In the genomic region with DNA sequence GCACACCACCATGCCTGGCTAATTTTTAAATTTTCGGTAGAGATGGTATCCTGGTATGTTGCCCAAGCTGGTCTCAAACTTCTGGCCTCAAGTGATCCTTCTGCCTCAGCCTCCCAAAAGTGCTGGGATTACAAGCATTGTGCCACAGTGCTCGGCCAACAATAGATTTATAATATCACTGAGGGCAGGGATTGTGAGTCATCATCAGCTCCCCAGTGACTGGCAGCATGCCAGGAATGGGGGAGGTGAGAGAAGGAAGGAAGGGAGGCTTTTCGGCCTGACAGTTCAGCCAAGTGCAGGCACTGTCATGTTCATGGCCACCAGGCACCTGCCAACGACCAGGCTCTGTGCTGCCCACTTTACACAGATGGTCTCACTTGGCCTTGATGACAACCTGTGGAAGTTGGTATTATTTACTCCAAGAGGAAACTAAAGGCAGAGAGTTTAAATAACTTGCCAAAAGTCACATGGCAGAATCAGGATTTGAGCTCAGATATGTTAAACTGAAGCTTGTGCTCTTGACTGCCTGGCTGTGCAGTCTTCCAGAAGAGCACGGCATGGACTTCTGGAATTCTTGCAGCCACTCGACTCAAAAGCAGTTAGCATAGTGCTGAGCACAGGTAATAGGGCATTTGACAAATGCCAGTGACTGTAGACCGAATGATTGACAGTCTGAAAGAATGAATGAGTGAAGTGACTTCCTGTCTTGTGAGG, we compare ENCODE assay signal across 8 cellular contexts. TPM values are rescaled to one million over a fixed set of nuclear protein-coding genes. Genes with fewer than 3 reads are reported as not detected.
DNase-seq lines count a peak whose midpoint lies in the region; ATAC-seq, FAIRE-seq and TF ChIP-seq lines count a peak whose summit lies in the region.
"Not testable (repeated sequence)": the region's sequence is repeated elsewhere in the genome, so short reads cannot be mapped to it uniquely, and the experiment has no call there.

No MANE protein-coding gene starts in this region.

- H3K9me3 Mint-ChIP-seq in activated T-cell treated with anti-CD3 and anti-CD28 coated beads, Interleukin-2, amount 50 U/mL, for 4 hours = not testable (repeated sequence)

- not testable (repeated sequence) for FAIRE-seq in HepG2 (lab: Jason Lieb, UNC)

- peak; percentile 40 for DNase-seq in GM04504 (ENCODE audit: low read depth)
- peak; percentile 74 for DNase-seq in NCI-H2029 (lab: John Stamatoyannopoulos, UW)
- peak; percentile 42 for DNase-seq in SKM-1 treated with dmso at 0.1 percent for 144 hours (lab: John Stamatoyannopoulos, UW; ENCODE audit: unreplicated experiment)
- peak; percentile 82 for DNase-seq in activated T-cell treated with anti-CD3 and anti-CD28 coated beads, Interleukin-2, amount 50 U/mL, for 4 hours
- peak; percentile 71 for DNase-seq in effector CD4-positive, alpha-beta T cell
- DNase-seq in HepG2 (ENCODE audit: low spot score) = peak; percentile 59
- DNase-seq in stimulated activated CD4-positive, alpha-beta T cell treated with anti-CD3 and anti-CD28 coated beads, Interleukin-15, amount 100 ng/mL, for 24 hours = peak; percentile 85
- peak; percentile 90 for DNase-seq in ureter (ENCODE audit: low spot score)

- in situ Hi-C loops in HepG2 (cut with HindIII; ENCODE audit: extremely low pct_ligation_motif_present, low pct_unique_long_range_greater_than_20kb) = not testable (repeated sequence)

- not testable (repeated sequence) for H2AFZ ChIP-seq in HepG2 (ENCODE audit: low read length)

- H3K9me3 ChIP-seq in HepG2 (ENCODE audit: low read length) = not testable (repeated sequence)

- not testable (repeated sequence) for H3K4me1 Mint-ChIP-seq in activated T-cell treated with anti-CD3 and anti-CD28 coated beads, Interleukin-2, amount 50 U/mL, for 4 hours (ENCODE audit: low read depth)

- not testable (repeated sequence) for TF ChIP-seq POLR2A in HepG2 (IDR thresholded peaks at IDR 0.05; ENCODE audit: insufficient read depth in 1 of 2, low read depth in 2 of 2, low read length in 2 of 2)

- not testable (repeated sequence) for H3K27ac ChIP-seq in HepG2 (ENCODE audit: extremely low read length, insufficient read depth, low read length)

- not testable (repeated sequence) for H4K20me1 ChIP-seq in HepG2 (ENCODE audit: insufficient read depth, low read length)

- 3% methylated on average over 6 of the region's 7 CpGs for WGBS in HepG2 (ENCODE audit: low lambda C conversion rate)

- TF ChIP-seq CTCF in HepG2 (CRISPR knock-in tag; IDR thresholded peaks at IDR 0.05) = not testable (repeated sequence)

- not testable (repeated sequence) for H3K9ac ChIP-seq in HepG2 (ENCODE audit: insufficient read depth, low read depth, low read length)

- not testable (repeated sequence) for TF ChIP-seq EP300 in HepG2 (IDR thresholded peaks at IDR 0.05; ENCODE audit: low read depth in 2 of 2, low read length in 2 of 2); HepG2 (CRISPR knock-in tag; IDR thresholded peaks at IDR 0.05; ENCODE audit: borderline replicate concordance)

- intact Hi-C loops in HepG2 (cut with micrococcal nuclease; ENCODE audit: unreplicated experiment) = not testable (repeated sequence)

- CTCF ChIA-PET in HepG2 (lab: Yijun Ruan, JAX; ENCODE audit: low intra/inter-chr PET ratio, low total read pairs) = not testable (repeated sequence)

- not testable (repeated sequence) for H3K36me3 ChIP-seq in HepG2 (replicated peaks in 1 of 2; ENCODE audit: control insufficient read depth in 1 of 2, insufficient read depth in 2 of 2, low read length in 2 of 2)

- not testable (repeated sequence) for H3K36me3 Mint-ChIP-seq in activated T-cell treated with anti-CD3 and anti-CD28 coated beads, Interleukin-2, amount 50 U/mL, for 4 hours (ENCODE audit: insufficient read depth)

- not testable (repeated sequence) for H3K79me2 ChIP-seq in HepG2 (ENCODE audit: insufficient read depth, low read length)

- H3K4me3 ChIP-seq in HepG2 (replicated peaks in 1 of 3; ENCODE audit: insufficient read depth in 1 of 3, low read depth in 2 of 3, low read length in 3 of 3) = peak overlapping the region in 1 of 3 experiments; percentile 10; a peak in 1 of 6 replicates

- TF ChIP-seq RAD21 in HepG2 (CRISPR knock-in tag; IDR thresholded peaks at IDR 0.05) = not testable (repeated sequence)

- not testable (repeated sequence) for H3K27me3 Mint-ChIP-seq in activated T-cell treated with anti-CD3 and anti-CD28 coated beads, Interleukin-2, amount 50 U/mL, for 4 hours (ENCODE audit: low read depth)

- POLR2A ChIA-PET in HepG2 (lab: Yijun Ruan, JAX) = not testable (repeated sequence)

- H3K4me1 ChIP-seq in HepG2 (ENCODE audit: insufficient read depth, low read length) = peaks cover 35% of the 10 kb centered on the region

- not testable (repeated sequence) for H3K27me3 ChIP-seq in HepG2 (ENCODE audit: control insufficient read depth in 1 of 2, insufficient read depth in 2 of 2, low read length in 2 of 2)

- not testable (repeated sequence) for H3K4me3 Mint-ChIP-seq in activated T-cell treated with anti-CD3 and anti-CD28 coated beads, Interleukin-2, amount 50 U/mL, for 4 hours

- BruUV-seq in HepG2 (replicated peaks; lab: Mats Ljungman, UMichigan) = not testable (repeated sequence)

- H3K4me2 ChIP-seq in HepG2 (ENCODE audit: low read depth, low read length) = peak overlapping the region; percentile 63

- peak; percentile 84 to 90 for ATAC-seq in activated T-cell treated with anti-CD3 and anti-CD28 coated beads, Interleukin-2, amount 50 U/mL, for 4 hours
- ATAC-seq in HepG2 = peak; percentile 46

TF ChIP-seq in HepG2, 621 proteins besides CTCF, POLR2A, EP300 and RAD21 (continues in another document):
- TF ChIP-seq SAP130 (CRISPR knock-in tag; IDR thresholded peaks at IDR 0.05; ENCODE audit: low read depth) = peak; percentile 33; the same call in 1 of the 2 replicates
- 0 out of 2 replicates have a peak, but pooled peaks have one; percentile 19 for TF ChIP-seq SOX5 (CRISPR knock-in tag; IDR thresholded peaks at IDR 0.05; ENCODE audit: borderline replicate concordance)
- TF ChIP-seq SOX13 (IDR thresholded peaks at IDR 0.05) = not testable (repeated sequence)
- 0 out of 4 replicates have a peak, but pooled peaks of 1 of the 2 experiments have one; percentile 22 for TF ChIP-seq SOX13 (CRISPR knock-in tag; conservative IDR thresholded peaks at IDR 0.05 in 1 of 2, IDR thresholded peaks at IDR 0.05 in 1 of 2)
- TF ChIP-seq IKZF5 (CRISPR knock-in tag; IDR thresholded peaks at IDR 0.05) = 0 out of 2 replicates have a peak, but pooled peaks have one; percentile 25
- peak; percentile 90 for TF ChIP-seq FOSL2 (CRISPR knock-in tag; IDR thresholded peaks at IDR 0.05)
- 0 out of 2 replicates have a peak, but pooled peaks have one; percentile 10 for TF ChIP-seq GATAD2A (CRISPR knock-in tag; IDR thresholded peaks at IDR 0.05)
- peak; percentile 20; the same call in 1 of the 2 replicates for TF ChIP-seq ZFY (CRISPR knock-in tag; IDR thresholded peaks at IDR 0.05)

RNA-seq across cellular contexts. Expression of gene METTL2B, which starts 46.8 kb away (rescaled TPM):
- total RNA-seq in activated T-cell treated with anti-CD3 and anti-CD28 coated beads, Interleukin-2, amount 50 U/mL, for 4 hours = 10 to 100 TPM; 68.5 to 74.2 (median 73.7) TPM
- total RNA-seq in HepG2 (2016; rRNA removed; fragmentation: Illumina TruSeq; extraction: Trizol) (33.1 and 40.1 TPM in 2 replicates), ureter (32.4 TPM)
- 6.7 and 7.5 TPM in 2 replicates for total RNA-seq in HepG2 (2016; cell fraction: cytosol; rRNA removed; fragmentation: Illumina TruSeq; extraction: Trizol; ENCODE audit: low read depth)
- 38.6 and 39.4 TPM in 2 replicates for total RNA-seq in HepG2 (2016; cell fraction: insoluble cytoplasmic fraction; rRNA removed; fragmentation: Illumina TruSeq; extraction: Trizol)
- total RNA-seq in HepG2 (2016; cell fraction: membrane; rRNA removed; fragmentation: Illumina TruSeq; extraction: Trizol) = 10.1 and 11.9 TPM in 2 replicates
- 31.5 and 32.5 TPM in 2 replicates for total RNA-seq in HepG2 (2016; cell fraction: nucleus; rRNA removed; fragmentation: Illumina TruSeq; extraction: Trizol)
- polyA plus RNA-seq in HepG2 (2011; rRNA removed) = 15.5 and 17.4 TPM in 2 replicates
- 8.4 and 12.3 TPM in 2 replicates for polyA plus RNA-seq in HepG2 (2011; cell fraction: cytosol; rRNA removed)
- 7.7 and 10.8 TPM in 2 replicates for polyA plus RNA-seq in HepG2 (2011; cell fraction: nucleus; rRNA removed)
- polyA plus RNA-seq in HepG2 (2012) = 11.3 TPM in 2 replicates
- 4.4 and 5.8 TPM in 2 replicates for polyA plus RNA-seq in HepG2 (2016; cell fraction: cytosol; fragmentation: Illumina TruSeq; extraction: Trizol; ENCODE audit: low read depth)
- 26.3 and 32.1 TPM in 2 replicates for polyA plus RNA-seq in HepG2 (2016; cell fraction: insoluble cytoplasmic fraction; fragmentation: Illumina TruSeq; extraction: Trizol; ENCODE audit: low read depth)
- 5.4 and 10.5 TPM in 2 replicates for polyA plus RNA-seq in HepG2 (2016; cell fraction: membrane; fragmentation: Illumina TruSeq; extraction: Trizol; ENCODE audit: low read depth)
- 29.3 and 39.8 TPM in 2 replicates for polyA plus RNA-seq in HepG2 (2016; cell fraction: nucleus; fragmentation: Illumina TruSeq; extraction: Trizol; ENCODE audit: insufficient read depth, low read depth)
- polyA minus RNA-seq in HepG2 (2011; rRNA and poly(A)+ RNA removed; ENCODE audit: low replicate concordance) = 13.1 and 35.5 TPM in 2 replicates
- polyA minus RNA-seq in HepG2 (2011; cell fraction: cytosol; rRNA and poly(A)+ RNA removed) = 10.6 and 11.3 TPM in 2 replicates
- 36.1 and 39.4 TPM in 2 replicates for polyA minus RNA-seq in HepG2 (2011; cell fraction: nucleus; rRNA and poly(A)+ RNA removed)

Comparison
In these comparisons a context has a peak if more than half of its experiments do, and no peak if none do; other contexts are left out.
1. DNase-seq: peak in every context shown above with its lines; median percentile 90 in ureter; 85 in stimulated activated CD4-positive, alpha-beta T cell treated with anti-CD3 and anti-CD28 coated beads, Interleukin-15, amount 100 ng/mL, for 24 hours; 82 in activated T-cell treated with anti-CD3 and anti-CD28 coated beads, Interleukin-2, amount 50 U/mL, for 4 hours; 74 in NCI-H2029; 71 in effector CD4-positive, alpha-beta T cell; 59 in HepG2; 42 in SKM-1 treated with dmso at 0.1 percent for 144 hours; 40 in GM04504.